Comparison of ENCODE assay signal across 8 cellular contexts in genomic region chr9:98944130-98945074, GRCh38. TPM values are rescaled to one million over a fixed set of nuclear protein-coding genes. Genes with fewer than 3 reads are reported as not detected.
DNase-seq lines count a peak whose midpoint lies in the region; FAIRE-seq and TF ChIP-seq lines count a peak whose summit lies in the region.

No MANE protein-coding gene starts in this region.

- H3K27ac ChIP-seq in RWPE1, result no peak overlapping the region
- H3K27ac ChIP-seq in prostate gland, result peak overlapping the region; percentile 64 to 65
- peak overlapping the region in 1 of 2 donors; percentile 60 for H3K27ac ChIP-seq in small intestine (ENCODE audit: low read depth in 1 of 2, low read length in 1 of 2)

- no peak for TF ChIP-seq POLR2A in prostate gland (IDR thresholded peaks at IDR 0.05)

- DNase-seq in G401 (ENCODE audit: low spot score) (peak; percentile 7), RWPE1 (ENCODE audit: low spot score) (peak; percentile 17), fibroblast of villous mesenchyme (ENCODE audit: low read depth) (peak; percentile 49), prostate gland (ENCODE audit: low spot score) (no peak), small intestine (no peak), NCI-H2107 treated with DMSO at 0.1 percent for 48 hours (lab: John Stamatoyannopoulos, UW; ENCODE audit: unreplicated experiment) (no peak), kidney glomerular epithelial cell (lab: John Stamatoyannopoulos, UW) (no peak), SW 1271 (lab: John Stamatoyannopoulos, UW) (no peak)

- H3K4me3 ChIP-seq in fibroblast of villous mesenchyme (ENCODE audit: low read depth, low read length) (peak overlapping the region; percentile 86), prostate gland (peak overlapping the region; percentile 31 to 40), small intestine (ENCODE audit: low read depth in 1 of 2, low read length in 2 of 2) (peak overlapping the region in 1 of 2 donors; percentile 14)

- peaks cover 4% of the 10 kb centered on the region for H3K4me1 ChIP-seq in prostate gland (replicated peaks)
- H3K4me1 ChIP-seq in small intestine (ENCODE audit: control insufficient read depth in 2 of 2, insufficient read depth in 1 of 2, low read depth in 1 of 2, low read length in 1 of 2), result no peaks in the 10 kb centered on the region

- POLR2A ChIA-PET in RWPE1 (lab: Yijun Ruan, JAX; ENCODE audit: low non-redundant PET), result no interaction called here

- no peaks in the 10 kb centered on the region for H3K9me3 ChIP-seq in prostate gland
- no peaks in the 10 kb centered on the region for H3K9me3 ChIP-seq in small intestine (ENCODE audit: control insufficient read depth, low read depth)

- in situ Hi-C loops in G401 (cut with HindIII; ENCODE audit: low sequenced_read_pairs), result no loop called here

- FAIRE-seq in small intestine (lab: Jason Lieb, UNC), result no peak

- WGBS in prostate gland, result 10% methylated on average over 42 of the region's 49 CpGs
- 9 to 15% (median 12%) methylated on average over 49 of the region's 49 CpGs for WGBS in small intestine, 3 donors

- peaks cover 17% of the 10 kb centered on the region for H3K27me3 ChIP-seq in prostate gland (replicated peaks; ENCODE audit: insufficient read depth)
- H3K27me3 ChIP-seq in small intestine (ENCODE audit: control insufficient read depth in 2 of 2, insufficient read depth in 2 of 2, low read length in 2 of 2), result peaks cover 13 to 15% of the 10 kb centered on the region in 2 donors

- CTCF ChIA-PET in RWPE1 (lab: Yijun Ruan, JAX), result interaction anchor here (0.6 kb wide), 1 partner anchor 11 kb away, joined by 3 read pairs; no protein-coding TSS in a partner anchor

- intact Hi-C loops in prostate gland (cut with DNase I), result no loop called here

- no peaks in the 10 kb centered on the region for H3K36me3 ChIP-seq in prostate gland
- H3K36me3 ChIP-seq in small intestine (ENCODE audit: control insufficient read depth in 2 of 2, insufficient read depth in 2 of 2, low read length in 2 of 2), result no peaks in the 10 kb centered on the region

- TF ChIP-seq CTCF in RWPE1 (conservative IDR thresholded peaks at IDR 0.05; ENCODE audit: low read depth), result no peak
- TF ChIP-seq CTCF in fibroblast of villous mesenchyme (IDR thresholded peaks at IDR 0.05; ENCODE audit: insufficient read depth, low read depth, low read length), result no peak
- no peak for TF ChIP-seq CTCF in prostate gland (IDR thresholded peaks at IDR 0.05)

RNA-seq across cellular contexts. Expression of gene COL15A1, which starts 0.7 kb away (rescaled TPM):
- total RNA-seq in G401 (2014; rRNA removed; shearing (Covaris generic)), result not detected in 2 replicates
- 1.7 and 19.0 TPM in 2 replicates for total RNA-seq in fibroblast of villous mesenchyme
- 10 to 100 TPM; 10.3 to 79.9 TPM for total RNA-seq in prostate gland
- polyA plus RNA-seq in small intestine, result 1 to 10 TPM in 1 of 3 donors, under 1 TPM in 2; 0.22 to 4.2 (median 0.81) TPM

Comparison
In these comparisons a context has a peak if more than half of its experiments do, and no peak if none do; other contexts are left out.
1. DNase-seq: peak in G401 (single experiment), RWPE1 (single experiment) and fibroblast of villous mesenchyme (single experiment); none in prostate gland (single experiment), small intestine (single experiment), NCI-H2107 treated with DMSO at 0.1 percent for 48 hours (single experiment), kidney glomerular epithelial cell (single experiment) and SW 1271 (0 of 2).